ENCODE assay signal across 5 cellular contexts in the genomic region with DNA sequence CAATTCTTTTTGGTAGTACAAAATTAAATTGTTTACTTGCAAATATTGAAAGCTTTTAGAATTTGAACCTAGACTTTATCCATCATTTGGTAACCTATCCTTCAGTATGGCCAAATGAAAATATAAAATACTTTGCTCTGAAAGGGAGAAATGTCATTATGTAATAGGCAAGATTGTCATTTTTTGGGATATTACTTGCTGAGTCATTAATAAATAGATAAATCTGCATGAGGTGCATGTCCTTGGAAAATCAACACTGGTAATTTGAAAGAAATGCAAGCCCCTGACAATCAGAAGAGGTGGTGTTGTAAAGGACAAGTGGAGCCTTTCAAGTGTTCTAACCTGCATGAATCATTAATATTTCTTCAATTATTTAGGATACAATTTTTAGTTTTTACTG.
"Had no signal": no experiment of that assay in that cellular context is flagged by ENCODE, and none has a peak within 500 bp of the region (broad histone marks: within the 10 kb centered on the region; RNA-seq: fewer than 3 reads in every experiment).

No MANE protein-coding gene starts in this region.

- DNase-seq: KBM-7, KG1 had no signal

- H3K9ac ChIP-seq: KMS-11 had no signal

- H3K4me2 ChIP-seq: KMS-11 had no signal

- FAIRE-seq: HTR-8/SVneo had no signal

- H3K27ac ChIP-seq: HL-60, KMS-11 had no signal
